Comparison of ENCODE assay signal across 26 cellular contexts in the genomic region with DNA sequence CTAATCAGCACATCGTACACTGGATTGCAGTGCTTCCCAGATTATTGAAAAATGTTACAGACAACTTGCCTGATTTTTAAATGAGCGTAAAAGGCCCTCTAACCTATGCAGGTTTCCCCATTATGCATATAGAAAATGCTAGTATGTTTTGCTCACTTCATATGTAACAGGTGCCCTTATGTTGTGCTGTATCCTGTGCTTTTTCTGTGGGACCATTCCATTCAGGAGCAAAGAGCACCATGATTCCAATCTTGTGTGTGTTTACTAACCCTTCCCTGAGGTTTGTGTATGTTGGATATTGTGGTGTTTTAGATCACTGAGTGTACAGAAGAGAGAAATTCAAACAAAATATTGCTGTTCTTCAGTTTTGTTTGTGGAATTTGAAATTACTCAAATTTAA. TPM values are rescaled to one million over a fixed set of nuclear protein-coding genes. Genes with fewer than 3 reads are reported as not detected.
DNase-seq lines count a peak whose midpoint lies in the region; ATAC-seq and TF ChIP-seq lines count a peak whose summit lies in the region.
"Had no signal": no experiment of that assay in that cellular context is flagged by ENCODE, and none has a peak within 500 bp of the region (broad histone marks: within the 10 kb centered on the region; RNA-seq: fewer than 3 reads in every experiment).

No MANE protein-coding gene starts in this region.

- intact Hi-C loops in MCF 10A (cut with micrococcal nuclease), result no loop called here
- intact Hi-C loops in mammary epithelial cell (cut with micrococcal nuclease), result no loop called here
- intact Hi-C loops in Panc1 (cut with micrococcal nuclease; ENCODE audit: unreplicated experiment), result no loop called here

- peaks cover 59% of the 10 kb centered on the region for H3K36me3 ChIP-seq in mammary epithelial cell (ENCODE audit: insufficient read depth, low read length)
- H3K36me3 ChIP-seq in Panc1 (ENCODE audit: control insufficient read depth, insufficient read depth, low read length), result peaks cover 60% of the 10 kb centered on the region

- no peaks in the 10 kb centered on the region for H3K27me3 Mint-ChIP-seq in MCF 10A (ENCODE audit: insufficient read depth, unreplicated experiment)
- H3K27me3 Mint-ChIP-seq in endothelial cell (ENCODE audit: unreplicated experiment), result peaks cover 5% of the 10 kb centered on the region
- H3K27me3 Mint-ChIP-seq in stimulated activated naive CD8-positive, alpha-beta T cell treated with anti-CD3 and anti-CD28 coated beads, Interleukin-15, amount 100 ng/mL, for 72 hours, result no peaks in the 10 kb centered on the region
- H3K27me3 Mint-ChIP-seq: naive thymus-derived CD8-positive, alpha-beta T cell; type B pancreatic cell had no signal

- H3K4me3 Mint-ChIP-seq in MCF 10A (ENCODE audit: unreplicated experiment) (no peak overlapping the region), endothelial cell (ENCODE audit: unreplicated experiment) (peak overlapping the region; percentile 8)
- H3K4me3 Mint-ChIP-seq in stimulated activated naive CD8-positive, alpha-beta T cell treated with anti-CD3 and anti-CD28 coated beads, Interleukin-15, amount 100 ng/mL, for 72 hours, result no peak overlapping the region
- H3K4me3 Mint-ChIP-seq: activated T-helper 1 cell treated with anti-CD3 and anti-CD28 coated beads, Interleukin-12 subunit alpha, Interleukin-12 subunit beta, Interleukin-2, Interleukin-4 antibody, amounts not matched to agents 30 ng/mL and 10 ng/mL and 1 ng/mL, durations not matched to agents 14 hours and 24 hours and 36 hours; naive thymus-derived CD8-positive, alpha-beta T cell; T-helper 1 cell treated with Interleukin-12 subunit alpha and Interleukin-12 subunit beta and Interleukin-4 antibody, amounts not matched to agents 30 μg/mL and 1 μg/mL, for 36 hours; type B pancreatic cell had no signal

- peaks cover 10% of the 10 kb centered on the region for H4K20me1 ChIP-seq in mammary epithelial cell (ENCODE audit: insufficient read depth, low read length)

- no peak overlapping the region for H2AFZ ChIP-seq in mammary epithelial cell (ENCODE audit: low read depth, low read length)

- dilution Hi-C loops in mammary epithelial cell (cut with HindIII; ENCODE audit: low sequenced_read_pairs), result no loop called here

- no peak overlapping the region for H3K4me2 ChIP-seq in mammary epithelial cell (ENCODE audit: insufficient read depth, low read depth, low read length)
- H3K4me2 ChIP-seq: BLaER1, KMS-11 had no signal

- CTCF ChIA-PET in MCF 10A (lab: Yijun Ruan, JAX) (no interaction called here), mammary epithelial cell (lab: Charles Lee; ENCODE audit: low non-redundant PET) (no interaction called here), Panc1 (lab: Charles Lee) (no interaction called here), HEK293T (lab: Yijun Ruan, JAX) (no interaction called here)

- WGBS in mammary epithelial cell (ENCODE audit: low coverage, missing lambda C conversion rate), result 100% methylated on average over 2 of the region's 2 CpGs

- DNase-seq in MCF 10A (ENCODE audit: unreplicated experiment) (no peak), mammary epithelial cell (no peak), Panc1 (ENCODE audit: low read depth, low spot score) (no peak), endothelial cell (ENCODE audit: low spot score) (no peak), HEK293T (ENCODE audit: extremely low spot score) (no peak), foreskin keratinocyte (no peak)
- DNase-seq in stimulated activated naive CD8-positive, alpha-beta T cell treated with anti-CD3 and anti-CD28 coated beads, Interleukin-15, amount 100 ng/mL, for 72 hours, result no peak
- DNase-seq: activated CD4-positive, CD25-positive, alpha-beta regulatory T cell treated with anti-CD3 and anti-CD28 coated beads, Interleukin-2, amount 50 U/mL, for 72 hours; COR-L47; DMS79 treated with DMSO at 0.1 percent for 48 hours; left ventricle myocardium superior; midbrain; naive thymus-derived CD8-positive, alpha-beta T cell; NCI-H1417 treated with DMSO at 0.1 percent for 48 hours; NCI-H2081 treated with DMSO at 0.1 percent for 48 hours; NCI-H774 had no signal

- H3K4me1 ChIP-seq in mammary epithelial cell (ENCODE audit: insufficient read depth, low read length), result no peaks in the 10 kb centered on the region
- H3K4me1 ChIP-seq in Panc1 (ENCODE audit: control insufficient read depth, insufficient read depth, low read length), result peaks cover 31% of the 10 kb centered on the region
- H3K4me1 ChIP-seq in foreskin keratinocyte, result no peaks in the 10 kb centered on the region
- H3K4me1 ChIP-seq: ascending aorta, BLaER1, HAP-1 had no signal

- H3K79me2 ChIP-seq in mammary epithelial cell (ENCODE audit: insufficient read depth, low read length), result peaks cover 78% of the 10 kb centered on the region

- no peak overlapping the region for H3K27ac ChIP-seq in mammary epithelial cell (ENCODE audit: insufficient read depth, low read depth, low read length)
- H3K27ac ChIP-seq in Panc1 (ENCODE audit: low read length), result peak overlapping the region; percentile 63
- H3K27ac ChIP-seq in foreskin keratinocyte, result no peak overlapping the region
- H3K27ac ChIP-seq: ascending aorta, BLaER1, KMS-11, skin epidermis had no signal

- POLR2A ChIA-PET in MCF 10A (lab: Yijun Ruan, JAX) (interaction anchor here (0.6 to 1.0 kb wide), 3 partner anchors 8 to 15 kb away, joined by 3 to 4 read pairs (median 4); partner anchors contain the start of genes PTRH2 and VMP1), Panc1 (lab: Charles Lee) (no interaction called here), HEK293T (lab: Yijun Ruan, JAX) (interaction anchor here (1.2 kb wide), 1 partner anchor 13 kb away, joined by 4 read pairs; the partner anchor contains the start of genes PTRH2 and VMP1)

- H3K36me3 Mint-ChIP-seq in MCF 10A (ENCODE audit: insufficient read depth, unreplicated experiment) (peaks cover 100% of the 10 kb centered on the region), endothelial cell (ENCODE audit: low read depth, unreplicated experiment) (peaks cover 38% of the 10 kb centered on the region)

- H3K4me1 Mint-ChIP-seq in MCF 10A (ENCODE audit: insufficient read depth, unreplicated experiment), result peaks cover 21% of the 10 kb centered on the region
- peaks cover 2% of the 10 kb centered on the region for H3K4me1 Mint-ChIP-seq in endothelial cell (ENCODE audit: unreplicated experiment)
- H3K4me1 Mint-ChIP-seq in stimulated activated naive CD8-positive, alpha-beta T cell treated with anti-CD3 and anti-CD28 coated beads, Interleukin-15, amount 100 ng/mL, for 72 hours, result peaks cover 36% of the 10 kb centered on the region

- ATAC-seq in Panc1 (no peak), foreskin keratinocyte (no peak), HG03159 (IDR thresholded peaks at IDR 0.05; ENCODE audit: unreplicated experiment) (no peak)
- ATAC-seq in stimulated activated naive CD8-positive, alpha-beta T cell treated with anti-CD3 and anti-CD28 coated beads, Interleukin-15, amount 100 ng/mL, for 72 hours, result no peak
- ATAC-seq: activated naive CD4-positive, alpha-beta T cell treated with anti-CD3 and anti-CD28 coated beads, Interleukin-2, amount 50 U/mL, for 72 hours; left ventricle myocardium superior; naive thymus-derived CD8-positive, alpha-beta T cell had no signal

- H3K9me3 Mint-ChIP-seq in MCF 10A (ENCODE audit: unreplicated experiment), result no peaks in the 10 kb centered on the region
- H3K9me3 Mint-ChIP-seq in endothelial cell (ENCODE audit: unreplicated experiment), result no peaks in the 10 kb centered on the region
- no peaks in the 10 kb centered on the region for H3K9me3 Mint-ChIP-seq in stimulated activated naive CD8-positive, alpha-beta T cell treated with anti-CD3 and anti-CD28 coated beads, Interleukin-15, amount 100 ng/mL, for 72 hours
- H3K9me3 Mint-ChIP-seq: activated naive CD4-positive, alpha-beta T cell treated with anti-CD3 and anti-CD28 coated beads, Interleukin-2, amount 50 U/mL, for 72 hours; activated T-helper 1 cell treated with anti-CD3 and anti-CD28 coated beads, Interleukin-12 subunit alpha, Interleukin-12 subunit beta, Interleukin-2, Interleukin-4 antibody, amounts not matched to agents 30 ng/mL and 10 ng/mL and 1 ng/mL, durations not matched to agents 14 hours and 24 hours and 36 hours; naive thymus-derived CD8-positive, alpha-beta T cell; T-helper 1 cell treated with Interleukin-12 subunit alpha and Interleukin-12 subunit beta and Interleukin-4 antibody, amounts not matched to agents 30 μg/mL and 1 μg/mL, for 36 hours; type B pancreatic cell had no signal

- H3K9ac ChIP-seq in mammary epithelial cell (ENCODE audit: insufficient read depth, low read length), result no peak overlapping the region
- H3K9ac ChIP-seq: BLaER1, KMS-11 had no signal

- no peaks in the 10 kb centered on the region for H3K9me3 ChIP-seq in mammary epithelial cell (replicated peaks; ENCODE audit: insufficient read depth, low read length)
- no peaks in the 10 kb centered on the region for H3K9me3 ChIP-seq in Panc1 (ENCODE audit: control insufficient read depth, insufficient read depth, low read depth, low read length)
- H3K9me3 ChIP-seq: ascending aorta, BLaER1, HAP-1 had no signal

- no peak for TF ChIP-seq CTCF in MCF 10A (IDR thresholded peaks at IDR 0.05; ENCODE audit: unreplicated experiment)
- no peak for TF ChIP-seq CTCF in mammary epithelial cell (conservative IDR thresholded peaks at IDR 0.05 in 1 of 2, IDR thresholded peaks at IDR 0.05 in 1 of 2; ENCODE audit: extremely low read depth in 1 of 2, insufficient read depth in 1 of 2, low read depth in 1 of 2, low read length in 2 of 2)
- no peak for TF ChIP-seq CTCF in Panc1 (IDR thresholded peaks at IDR 0.05)
- no peak for TF ChIP-seq CTCF in endothelial cell (IDR thresholded peaks at IDR 0.05; ENCODE audit: unreplicated experiment)
- no peak for TF ChIP-seq CTCF in foreskin keratinocyte (conservative IDR thresholded peaks at IDR 0.05)

- H3K4me3 ChIP-seq in mammary epithelial cell (replicated peaks in 1 of 3; ENCODE audit: insufficient read depth in 1 of 3, low read depth in 2 of 3, low read length in 3 of 3), result no peak overlapping the region
- no peak overlapping the region for H3K4me3 ChIP-seq in Panc1 (ENCODE audit: low read depth in 2 of 2, low read length in 2 of 2)
- H3K4me3 ChIP-seq: ascending aorta, BLaER1, HAP-1, skin epidermis had no signal

- H3K27me3 ChIP-seq in mammary epithelial cell (ENCODE audit: insufficient read depth, low read length), result no peaks in the 10 kb centered on the region
- no peaks in the 10 kb centered on the region for H3K27me3 ChIP-seq in Panc1 (ENCODE audit: control insufficient read depth, insufficient read depth, low read length)
- H3K27me3 ChIP-seq in foreskin keratinocyte, result no peaks in the 10 kb centered on the region
- H3K27me3 ChIP-seq: ascending aorta, BLaER1 had no signal

- TSS peak; percentile 59 for BruUV-seq in MCF 10A (replicated peaks; lab: Mats Ljungman, UMichigan)
- BruUV-seq in mammary epithelial cell (replicated peaks; lab: Mats Ljungman, UMichigan), result no TSS peak
- BruUV-seq in Panc1 (replicated peaks; lab: Mats Ljungman, UMichigan), result no TSS peak

- in situ Hi-C loops in mammary epithelial cell (cut with MboI; ENCODE audit: low sequenced_read_pairs in 2 of 2) (no loop called here), Panc1 (cut with HindIII; ENCODE audit: low pct_unique_long_range_greater_than_20kb, low sequenced_read_pairs) (no loop called here)

- H3K27ac Mint-ChIP-seq in MCF 10A (ENCODE audit: low read depth, unreplicated experiment), result no peak overlapping the region
- H3K27ac Mint-ChIP-seq in endothelial cell (ENCODE audit: unreplicated experiment), result no peak overlapping the region
- H3K27ac Mint-ChIP-seq in stimulated activated naive CD8-positive, alpha-beta T cell treated with anti-CD3 and anti-CD28 coated beads, Interleukin-15, amount 100 ng/mL, for 72 hours, result peak overlapping the region; percentile 57 to 93
- H3K27ac Mint-ChIP-seq: activated T-helper 1 cell treated with anti-CD3 and anti-CD28 coated beads, Interleukin-12 subunit alpha, Interleukin-12 subunit beta, Interleukin-2, Interleukin-4 antibody, amounts not matched to agents 30 ng/mL and 10 ng/mL and 1 ng/mL, durations not matched to agents 14 hours and 24 hours and 36 hours; T-helper 1 cell treated with Interleukin-12 subunit alpha and Interleukin-12 subunit beta and Interleukin-4 antibody, amounts not matched to agents 30 μg/mL and 1 μg/mL, for 36 hours had no signal

RNA-seq across cellular contexts. Expression of gene PTRH2, which starts 12.9 kb away (rescaled TPM):
- total RNA-seq in MCF 10A (2022) (47.5 and 51.7 TPM in 2 replicates), mammary epithelial cell (10 to 100 TPM; 23.0 to 37.4 TPM), Panc1 (2021; ENCODE audit: unreplicated experiment) (40.2 TPM), endothelial cell (ENCODE audit: unreplicated experiment) (15.4 TPM), foreskin keratinocyte (24.9 and 38.2 TPM in 2 replicates)
- polyA plus RNA-seq in mammary epithelial cell (76.2 TPM), foreskin keratinocyte (58.5 and 62.5 TPM in 2 replicates)
- 3.1 TPM for polyA minus RNA-seq in mammary epithelial cell
- 36.1 TPM for polyA plus RNA-seq in Panc1 (2012; ENCODE audit: insufficient read length)

RNA-seq across cellular contexts. Expression of gene VMP1, which starts 13.1 kb away (rescaled TPM):
- total RNA-seq in MCF 10A (2022) (205 and 228 TPM in 2 replicates), mammary epithelial cell (100 to 1,000 TPM; 177 to 211 TPM), Panc1 (2021; ENCODE audit: unreplicated experiment) (281 TPM), endothelial cell (ENCODE audit: unreplicated experiment) (64.9 TPM), foreskin keratinocyte (141 and 161 TPM in 2 replicates)
- polyA plus RNA-seq in mammary epithelial cell (44.4 TPM), foreskin keratinocyte (77.5 and 79.2 TPM in 2 replicates)
- polyA minus RNA-seq in mammary epithelial cell, result 106 TPM
- 139 TPM for polyA plus RNA-seq in Panc1 (2012; ENCODE audit: insufficient read length)

Comparison
In these comparisons a context has a peak if more than half of its experiments do, and no peak if none do; other contexts are left out.
1. H3K27ac Mint-ChIP-seq: peak in stimulated activated naive CD8-positive, alpha-beta T cell treated with anti-CD3 and anti-CD28 coated beads, Interleukin-15, amount 100 ng/mL, for 72 hours (2 of 2); none in MCF 10A (single experiment) and endothelial cell (single experiment).